1 cellular context compared by ENCODE assay signal in genomic region chr1:169312084-169312954, GRCh38.
TF ChIP-seq lines count a peak whose summit lies in the region.

No MANE protein-coding gene starts in this region.

TF ChIP-seq in K562, 482 proteins besides CTCF, POLR2A, EP300 and RAD21 (continued from another document and continues in another):
- TF ChIP-seq, protein P1, sequence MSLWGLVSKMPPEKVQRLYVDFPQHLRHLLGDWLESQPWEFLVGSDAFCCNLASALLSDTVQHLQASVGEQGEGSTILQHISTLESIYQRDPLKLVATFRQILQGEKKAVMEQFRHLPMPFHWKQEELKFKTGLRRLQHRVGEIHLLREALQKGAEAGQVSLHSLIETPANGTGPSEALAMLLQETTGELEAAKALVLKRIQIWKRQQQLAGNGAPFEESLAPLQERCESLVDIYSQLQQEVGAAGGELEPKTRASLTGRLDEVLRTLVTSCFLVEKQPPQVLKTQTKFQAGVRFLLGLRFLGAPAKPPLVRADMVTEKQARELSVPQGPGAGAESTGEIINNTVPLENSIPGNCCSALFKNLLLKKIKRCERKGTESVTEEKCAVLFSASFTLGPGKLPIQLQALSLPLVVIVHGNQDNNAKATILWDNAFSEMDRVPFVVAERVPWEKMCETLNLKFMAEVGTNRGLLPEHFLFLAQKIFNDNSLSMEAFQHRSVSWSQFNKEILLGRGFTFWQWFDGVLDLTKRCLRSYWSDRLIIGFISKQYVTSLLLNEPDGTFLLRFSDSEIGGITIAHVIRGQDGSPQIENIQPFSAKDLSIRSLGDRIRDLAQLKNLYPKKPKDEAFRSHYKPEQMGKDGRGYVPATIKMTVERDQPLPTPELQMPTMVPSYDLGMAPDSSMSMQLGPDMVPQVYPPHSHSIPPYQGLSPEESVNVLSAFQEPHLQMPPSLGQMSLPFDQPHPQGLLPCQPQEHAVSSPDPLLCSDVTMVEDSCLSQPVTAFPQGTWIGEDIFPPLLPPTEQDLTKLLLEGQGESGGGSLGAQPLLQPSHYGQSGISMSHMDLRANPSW (CRISPR knock-in tag; IDR thresholded peaks at IDR 0.05): no peak
- TF ChIP-seq ZNF354B (CRISPR knock-in tag; IDR thresholded peaks at IDR 0.05): no peak
- TF ChIP-seq HBP1 (CRISPR knock-in tag; IDR thresholded peaks at IDR 0.05): no peak
- TF ChIP-seq ZNF12 (CRISPR knock-in tag; IDR thresholded peaks at IDR 0.05): no peak
- TF ChIP-seq POLR2B (IDR thresholded peaks at IDR 0.05; ENCODE audit: low read depth, partially characterized antibody): no peak
- TF ChIP-seq, protein P2, sequence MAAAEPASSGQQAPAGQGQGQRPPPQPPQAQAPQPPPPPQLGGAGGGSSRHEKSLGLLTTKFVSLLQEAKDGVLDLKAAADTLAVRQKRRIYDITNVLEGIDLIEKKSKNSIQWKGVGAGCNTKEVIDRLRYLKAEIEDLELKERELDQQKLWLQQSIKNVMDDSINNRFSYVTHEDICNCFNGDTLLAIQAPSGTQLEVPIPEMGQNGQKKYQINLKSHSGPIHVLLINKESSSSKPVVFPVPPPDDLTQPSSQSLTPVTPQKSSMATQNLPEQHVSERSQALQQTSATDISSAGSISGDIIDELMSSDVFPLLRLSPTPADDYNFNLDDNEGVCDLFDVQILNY (CRISPR knock-in tag; IDR thresholded peaks at IDR 0.05): no peak
- no peak for TF ChIP-seq CAMTA2 (CRISPR knock-in tag; conservative IDR thresholded peaks at IDR 0.05)
- TF ChIP-seq ZNF280A (IDR thresholded peaks at IDR 0.05; ENCODE audit: low read depth, partially characterized antibody): no peak
- TF ChIP-seq MTF1 (CRISPR knock-in tag; IDR thresholded peaks at IDR 0.05; ENCODE audit: borderline replicate concordance): no peak
- TF ChIP-seq, protein P3, sequence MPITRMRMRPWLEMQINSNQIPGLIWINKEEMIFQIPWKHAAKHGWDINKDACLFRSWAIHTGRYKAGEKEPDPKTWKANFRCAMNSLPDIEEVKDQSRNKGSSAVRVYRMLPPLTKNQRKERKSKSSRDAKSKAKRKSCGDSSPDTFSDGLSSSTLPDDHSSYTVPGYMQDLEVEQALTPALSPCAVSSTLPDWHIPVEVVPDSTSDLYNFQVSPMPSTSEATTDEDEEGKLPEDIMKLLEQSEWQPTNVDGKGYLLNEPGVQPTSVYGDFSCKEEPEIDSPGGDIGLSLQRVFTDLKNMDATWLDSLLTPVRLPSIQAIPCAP (CRISPR knock-in tag; IDR thresholded peaks at IDR 0.05; ENCODE audit: borderline replicate concordance): no peak
- TF ChIP-seq CCNT2 (IDR thresholded peaks at IDR 0.05; ENCODE audit: borderline replicate concordance, extremely low read depth, insufficient read length, low read depth, low read length): peak; percentile 46
- TF ChIP-seq ZNF668 (CRISPR knock-in tag; IDR thresholded peaks at IDR 0.05): peak; percentile 21; the same call in 1 of the 2 replicates
- TF ChIP-seq ARID3A (IDR thresholded peaks at IDR 0.05; ENCODE audit: borderline replicate concordance, low read depth, low read length): 0 out of 2 replicates have a peak, but pooled peaks have one; percentile 42
- no peak for TF ChIP-seq NR3C1 (CRISPR knock-in tag; IDR thresholded peaks at IDR 0.05)
- no peak for TF ChIP-seq PCBP2 (IDR thresholded peaks at IDR 0.05; ENCODE audit: low read depth, low read length, poor library complexity, severe bottlenecking)
- TF ChIP-seq CBFA2T2 (conservative IDR thresholded peaks at IDR 0.05): peak; percentile 94
- no peak for TF ChIP-seq NFE2L1 (tag; IDR thresholded peaks at IDR 0.05; ENCODE audit: borderline replicate concordance, low read depth)
- no peak for TF ChIP-seq NELFE (IDR thresholded peaks at IDR 0.05; ENCODE audit: insufficient read depth, insufficient read length)
- TF ChIP-seq, protein P4, sequence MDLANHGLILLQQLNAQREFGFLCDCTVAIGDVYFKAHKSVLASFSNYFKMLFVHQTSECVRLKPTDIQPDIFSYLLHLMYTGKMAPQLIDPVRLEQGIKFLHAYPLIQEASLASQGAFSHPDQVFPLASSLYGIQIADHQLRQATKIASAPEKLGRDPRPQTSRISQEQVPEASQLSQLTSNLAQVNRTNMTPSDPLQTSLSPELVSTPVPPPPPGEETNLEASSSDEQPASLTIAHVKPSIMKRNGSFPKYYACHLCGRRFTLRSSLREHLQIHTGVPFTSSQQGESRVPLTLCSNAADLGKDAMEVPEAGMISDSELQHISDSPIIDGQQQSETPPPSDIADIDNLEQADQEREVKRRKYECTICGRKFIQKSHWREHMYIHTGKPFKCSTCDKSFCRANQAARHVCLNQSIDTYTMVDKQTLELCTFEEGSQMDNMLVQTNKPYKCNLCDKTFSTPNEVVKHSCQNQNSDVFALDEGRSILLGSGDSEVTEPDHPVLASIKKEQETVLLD (IDR thresholded peaks at IDR 0.05): no peak; the same call in 1 of the 2 replicates
- no peak for TF ChIP-seq TSHZ1 (CRISPR knock-in tag; IDR thresholded peaks at IDR 0.05)
- TF ChIP-seq ZNF695 (CRISPR knock-in tag; IDR thresholded peaks at IDR 0.05): no peak
- no peak for TF ChIP-seq ZNF23 (CRISPR knock-in tag; IDR thresholded peaks at IDR 0.05)
- no peak for TF ChIP-seq ZFP1 (CRISPR knock-in tag; IDR thresholded peaks at IDR 0.05)
- TF ChIP-seq CEBPB (tag; IDR thresholded peaks at IDR 0.05): peak; percentile 72
- TF ChIP-seq NCOA6 (IDR thresholded peaks at IDR 0.05): no peak
- TF ChIP-seq, protein P5, sequence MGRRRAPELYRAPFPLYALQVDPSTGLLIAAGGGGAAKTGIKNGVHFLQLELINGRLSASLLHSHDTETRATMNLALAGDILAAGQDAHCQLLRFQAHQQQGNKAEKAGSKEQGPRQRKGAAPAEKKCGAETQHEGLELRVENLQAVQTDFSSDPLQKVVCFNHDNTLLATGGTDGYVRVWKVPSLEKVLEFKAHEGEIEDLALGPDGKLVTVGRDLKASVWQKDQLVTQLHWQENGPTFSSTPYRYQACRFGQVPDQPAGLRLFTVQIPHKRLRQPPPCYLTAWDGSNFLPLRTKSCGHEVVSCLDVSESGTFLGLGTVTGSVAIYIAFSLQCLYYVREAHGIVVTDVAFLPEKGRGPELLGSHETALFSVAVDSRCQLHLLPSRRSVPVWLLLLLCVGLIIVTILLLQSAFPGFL (CRISPR knock-in tag; IDR thresholded peaks at IDR 0.05): no peak
- TF ChIP-seq ZBTB1 (CRISPR knock-in tag; IDR thresholded peaks at IDR 0.05; ENCODE audit: borderline replicate concordance, low read depth): no peak
- no peak for TF ChIP-seq KDM5B (IDR thresholded peaks at IDR 0.05; ENCODE audit: insufficient replicate concordance, low read depth, low read length)
- no peak for TF ChIP-seq HDAC6 (IDR thresholded peaks at IDR 0.05; ENCODE audit: low read depth, low read length)
- no peak for TF ChIP-seq PRMT5 (CRISPR knock-in tag; IDR thresholded peaks at IDR 0.05)
- no peak; the same call in 1 of the 2 replicates for TF ChIP-seq ZBTB7A (IDR thresholded peaks at IDR 0.05; ENCODE audit: borderline replicate concordance, control insufficient read depth, low read depth, low read length)
- no peak for TF ChIP-seq HOXB6 (CRISPR knock-in tag; IDR thresholded peaks at IDR 0.05; ENCODE audit: borderline replicate concordance)
- TF ChIP-seq KLF1 (tag; IDR thresholded peaks at IDR 0.05): no peak
- TF ChIP-seq TEAD1 (CRISPR knock-in tag; IDR thresholded peaks at IDR 0.05): peak in 1 of 2 experiments; percentile 74; a peak in 2 of 4 replicates
- no peak for TF ChIP-seq PPARD (CRISPR knock-in tag; IDR thresholded peaks at IDR 0.05)
- TF ChIP-seq POU5F1 (IDR thresholded peaks at IDR 0.05; ENCODE audit: borderline replicate concordance, low read depth, low read length, partially characterized antibody): no peak
- TF ChIP-seq GMEB1 (CRISPR knock-in tag; IDR thresholded peaks at IDR 0.05): no peak; the same call in 1 of the 2 replicates
- no peak for TF ChIP-seq EGR1 (conservative IDR thresholded peaks at IDR 0.05)
- TF ChIP-seq FIP1L1 (IDR thresholded peaks at IDR 0.05; ENCODE audit: low read depth, low read length, poor library complexity, severe bottlenecking): no peak
- no peak for TF ChIP-seq MCM5 (IDR thresholded peaks at IDR 0.05; ENCODE audit: low read depth)
- TF ChIP-seq HDAC8 (tag; IDR thresholded peaks at IDR 0.05): no peak
- TF ChIP-seq, protein P6, sequence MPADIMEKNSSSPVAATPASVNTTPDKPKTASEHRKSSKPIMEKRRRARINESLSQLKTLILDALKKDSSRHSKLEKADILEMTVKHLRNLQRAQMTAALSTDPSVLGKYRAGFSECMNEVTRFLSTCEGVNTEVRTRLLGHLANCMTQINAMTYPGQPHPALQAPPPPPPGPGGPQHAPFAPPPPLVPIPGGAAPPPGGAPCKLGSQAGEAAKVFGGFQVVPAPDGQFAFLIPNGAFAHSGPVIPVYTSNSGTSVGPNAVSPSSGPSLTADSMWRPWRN (IDR thresholded peaks at IDR 0.05; ENCODE audit: low read depth): peak; percentile 91
- TF ChIP-seq JUN (IDR thresholded peaks at IDR 0.05; ENCODE audit: borderline replicate concordance, low read depth, low read length): peak; percentile 93
- TF ChIP-seq JUN (CRISPR knock-in tag; IDR thresholded peaks at IDR 0.05; ENCODE audit: borderline replicate concordance): no peak
- TF ChIP-seq NCOA2 (IDR thresholded peaks at IDR 0.05; ENCODE audit: partially characterized antibody in 2 of 2): no peak
- TF ChIP-seq ATF4 (CRISPR knock-in tag; IDR thresholded peaks at IDR 0.05): peak; percentile 49; the same call in 1 of the 2 replicates
- TF ChIP-seq PYGO2 (tag; IDR thresholded peaks at IDR 0.05): 0 out of 2 replicates have a peak, but pooled peaks have one; percentile 22
